In genomic region chr19:49554701-49555181, GRCh38 we compare ENCODE assay signal across 9 cellular contexts. TPM values are rescaled to one million over a fixed set of nuclear protein-coding genes. Genes with fewer than 3 reads are reported as not detected.
DNase-seq lines count a peak whose midpoint lies in the region; ATAC-seq and TF ChIP-seq lines count a peak whose summit lies in the region.
"Had no signal": no experiment of that assay in that cellular context is flagged by ENCODE, and none has a peak within 500 bp of the region (broad histone marks: within the 10 kb centered on the region; RNA-seq: fewer than 3 reads in every experiment).

No MANE protein-coding gene starts in this region.

- H3K27me3 Mint-ChIP-seq in CD8-positive, alpha-beta T cell (ENCODE audit: low read depth): no peaks in the 10 kb centered on the region
- no peaks in the 10 kb centered on the region for H3K27me3 Mint-ChIP-seq in activated CD4-positive, alpha-beta memory T cell treated with anti-CD3 and anti-CD28 coated beads for 36 hours

- H3K36me3 Mint-ChIP-seq in CD8-positive, alpha-beta T cell: peaks cover 42% of the 10 kb centered on the region
- peaks cover 34% of the 10 kb centered on the region for H3K36me3 Mint-ChIP-seq in activated CD4-positive, alpha-beta memory T cell treated with anti-CD3 and anti-CD28 coated beads for 36 hours

- H3K36me3 ChIP-seq in CD8-positive, alpha-beta T cell (ENCODE audit: insufficient read depth, low read length): peaks cover 18% of the 10 kb centered on the region
- no peaks in the 10 kb centered on the region for H3K36me3 ChIP-seq in parathyroid adenoma (ENCODE audit: control insufficient read depth, insufficient read depth, low read length)

- no peaks in the 10 kb centered on the region for H3K27me3 ChIP-seq in CD8-positive, alpha-beta T cell (ENCODE audit: insufficient read depth, low read length)
- no peaks in the 10 kb centered on the region for H3K27me3 ChIP-seq in parathyroid adenoma (ENCODE audit: control insufficient read depth, insufficient read depth, low read length)

- H2AFZ ChIP-seq in parathyroid adenoma: no peak overlapping the region

- H3K4me1 Mint-ChIP-seq in CD8-positive, alpha-beta T cell (ENCODE audit: low read depth): peaks cover 69% of the 10 kb centered on the region
- H3K4me1 Mint-ChIP-seq in activated CD4-positive, alpha-beta memory T cell treated with anti-CD3 and anti-CD28 coated beads for 36 hours (ENCODE audit: low read depth): peaks cover 63% of the 10 kb centered on the region

- no peaks in the 10 kb centered on the region for H3K79me2 ChIP-seq in parathyroid adenoma

- intact Hi-C loops in CD8-positive, alpha-beta T cell (cut with DNase I, micrococcal nuclease): loop anchor here in 1 of 2 experiments (1.0 kb wide), 1 partner anchor 101 kb away; the partner anchor contains the start of gene ALDH16A1
- intact Hi-C loops in activated CD4-positive, alpha-beta memory T cell treated with anti-CD3 and anti-CD28 coated beads for 36 hours (cut with micrococcal nuclease): loop anchor here (1.0 to 5.0 kb wide), 4 partner anchors 10 to 213 kb away; partner anchors contain the start of gene AP2A1

- no peak overlapping the region for H3K4me2 ChIP-seq in parathyroid adenoma (ENCODE audit: low read length)

- POLR2A ChIA-PET in CD8-positive, alpha-beta T cell (lab: Charles Lee): interaction anchor here (1.0 to 7.2 kb wide), 6 partner anchors 8 to 81 kb away, joined by 3 to 50 read pairs (median 7); partner anchors contain the start of gene FLT3LG
- POLR2A ChIA-PET in activated CD4-positive, alpha-beta memory T cell treated with anti-CD3 and anti-CD28 coated beads for 36 hours (lab: Charles Lee): interaction anchor here (0.9 kb wide), 1 partner anchor 10 kb away, joined by 3 read pairs; no protein-coding TSS in a partner anchor

- peak overlapping the region; percentile 31 for H3K27ac ChIP-seq in CD8-positive, alpha-beta T cell (ENCODE audit: low read depth, low read length)
- peak overlapping the region; percentile 39 for H3K27ac ChIP-seq in parathyroid adenoma

- no peaks in the 10 kb centered on the region for H3K9me3 Mint-ChIP-seq in CD8-positive, alpha-beta T cell
- no peaks in the 10 kb centered on the region for H3K9me3 Mint-ChIP-seq in activated CD4-positive, alpha-beta memory T cell treated with anti-CD3 and anti-CD28 coated beads for 36 hours

- no peaks in the 10 kb centered on the region for H3K9me3 ChIP-seq in CD8-positive, alpha-beta T cell (ENCODE audit: low read length)
- no peaks in the 10 kb centered on the region for H3K9me3 ChIP-seq in parathyroid adenoma (ENCODE audit: control insufficient read depth, low read length)

- no peak overlapping the region for H3K4me3 ChIP-seq in CD8-positive, alpha-beta T cell (ENCODE audit: low read depth, low read length)
- H3K4me3 ChIP-seq in epithelial cell of esophagus (ENCODE audit: low read length) (no peak overlapping the region), parathyroid adenoma (ENCODE audit: low read depth, low read length) (no peak overlapping the region)

- no peak overlapping the region for H3K9ac ChIP-seq in parathyroid adenoma

- peak overlapping the region; percentile 95 for H3K27ac Mint-ChIP-seq in CD8-positive, alpha-beta T cell
- peak overlapping the region; percentile 95 for H3K27ac Mint-ChIP-seq in activated CD4-positive, alpha-beta memory T cell treated with anti-CD3 and anti-CD28 coated beads for 36 hours

- no peak for ATAC-seq in CD8-positive, alpha-beta T cell
- no peak for ATAC-seq in HG03571 (IDR thresholded peaks at IDR 0.05; ENCODE audit: unreplicated experiment)

- H3K4me1 ChIP-seq in CD8-positive, alpha-beta T cell (ENCODE audit: insufficient read depth, low read length): peaks cover 91% of the 10 kb centered on the region
- no peaks in the 10 kb centered on the region for H3K4me1 ChIP-seq in parathyroid adenoma

- DNase-seq in CD8-positive, alpha-beta T cell: peak in 4 of 7 experiments; percentile 40 to 77 (median 52)
- DNase-seq in activated CD4-positive, alpha-beta memory T cell treated with anti-CD3 and anti-CD28 coated beads for 36 hours: peak; percentile 74
- DNase-seq in epithelial cell of esophagus (ENCODE audit: low read depth) (peak; percentile 66), NCI-H2029 treated with DMSO at 0.1 percent for 48 hours (lab: John Stamatoyannopoulos, UW) (no peak), NCI-H128 (lab: John Stamatoyannopoulos, UW; ENCODE audit: unreplicated experiment) (no peak), HPDE6-E6E7 (ENCODE audit: extremely low spot score) (no peak)
- DNase-seq: NCI-H510A treated with DMSO at 0.1 percent for 48 hours had no signal

- peak overlapping the region; percentile 63 for H3K4me3 Mint-ChIP-seq in CD8-positive, alpha-beta T cell
- H3K4me3 Mint-ChIP-seq in activated CD4-positive, alpha-beta memory T cell treated with anti-CD3 and anti-CD28 coated beads for 36 hours: peak overlapping the region; percentile 56

- TF ChIP-seq CTCF in CD8-positive, alpha-beta T cell (IDR thresholded peaks at IDR 0.05): no peak
- TF ChIP-seq CTCF in epithelial cell of esophagus (IDR thresholded peaks at IDR 0.05; ENCODE audit: insufficient read depth, low read depth, low read length, missing control alignments) (no peak), parathyroid adenoma (IDR thresholded peaks at IDR 0.05) (no peak)

- CTCF ChIA-PET in CD8-positive, alpha-beta T cell (lab: Charles Lee): interaction anchor here (1.2 to 22.2 kb wide), 3 partner anchors 8 to 55 kb away, joined by 3 to 601 read pairs (median 4); no protein-coding TSS in a partner anchor
- CTCF ChIA-PET in activated CD4-positive, alpha-beta memory T cell treated with anti-CD3 and anti-CD28 coated beads for 36 hours (lab: Charles Lee): interaction anchor here (1.0 to 10.5 kb wide), 3 partner anchors 8 to 48 kb away, joined by 3 to 216 read pairs (median 3); no protein-coding TSS in a partner anchor

RNA-seq across cellular contexts. Expression of gene NOSIP, which starts 25.6 kb away (rescaled TPM):
- total RNA-seq in CD8-positive, alpha-beta T cell: 100 to 1,000 TPM; 103 to 110 TPM
- total RNA-seq in activated CD4-positive, alpha-beta memory T cell treated with anti-CD3 and anti-CD28 coated beads for 36 hours: 10 to 100 TPM; 80.3 to 84.3 TPM

RNA-seq across cellular contexts. Expression of gene PRRG2, which starts 26.4 kb away (rescaled TPM):
- total RNA-seq in CD8-positive, alpha-beta T cell: 1 to 10 TPM in 1 of 2 experiments, under 1 TPM in 1; 0.52 to 1.4 TPM
- 1 to 10 TPM in 1 of 2 experiments, under 1 TPM in 1; 0.85 to 1.5 TPM for total RNA-seq in activated CD4-positive, alpha-beta memory T cell treated with anti-CD3 and anti-CD28 coated beads for 36 hours

RNA-seq across cellular contexts. Expression of gene RCN3, which starts 26.9 kb away (rescaled TPM):
- 1 to 10 TPM; 1.3 to 2.4 TPM for total RNA-seq in CD8-positive, alpha-beta T cell
- total RNA-seq in activated CD4-positive, alpha-beta memory T cell treated with anti-CD3 and anti-CD28 coated beads for 36 hours: 1 to 10 TPM; 6.3 to 6.5 TPM

RNA-seq across cellular contexts. Expression of gene PRR12, which starts 36.2 kb away (rescaled TPM):
- total RNA-seq in CD8-positive, alpha-beta T cell: 10 to 100 TPM; 26.2 to 28.9 TPM
- 10 to 100 TPM; 19.9 to 22.4 TPM for total RNA-seq in activated CD4-positive, alpha-beta memory T cell treated with anti-CD3 and anti-CD28 coated beads for 36 hours

RNA-seq across cellular contexts. Expression of gene FCGRT, which starts 42.3 kb away (rescaled TPM):
- total RNA-seq in CD8-positive, alpha-beta T cell: 10 to 100 TPM; 20.1 to 25.5 TPM
- total RNA-seq in activated CD4-positive, alpha-beta memory T cell treated with anti-CD3 and anti-CD28 coated beads for 36 hours: 10 to 100 TPM; 13.2 to 17.2 TPM

Comparison
In these comparisons a context has a peak if more than half of its experiments do, and no peak if none do; other contexts are left out.
1. DNase-seq: peak in CD8-positive, alpha-beta T cell (4 of 7), activated CD4-positive, alpha-beta memory T cell treated with anti-CD3 and anti-CD28 coated beads for 36 hours (single experiment) and epithelial cell of esophagus (single experiment); none in NCI-H2029 treated with DMSO at 0.1 percent for 48 hours (single experiment), NCI-H128 (single experiment) and HPDE6-E6E7 (single experiment).